ENCODE assay signal across 28 cellular contexts in genomic region chr3:38376098-38376816, GRCh38.
"Had no signal": no experiment of that assay in that cellular context is flagged by ENCODE, and none has a peak within 500 bp of the region (broad histone marks: within the 10 kb centered on the region; RNA-seq: fewer than 3 reads in every experiment).

No MANE protein-coding gene starts in this region.

- H3K27me3 ChIP-seq: brain microvascular endothelial cell, colonic mucosa, dorsolateral prefrontal cortex had no signal

- H3K4me1 Mint-ChIP-seq: endodermal cell had no signal

- H3K9me3 ChIP-seq: colonic mucosa had no signal

- H3K4me3 ChIP-seq: colonic mucosa, dorsolateral prefrontal cortex had no signal

- ATAC-seq: activated CD4-positive, alpha-beta T cell treated with anti-CD3 and anti-CD28 coated beads for 36 hours; activated naive CD4-positive, alpha-beta T cell treated with anti-CD3 and anti-CD28 coated beads, Interleukin-2, amount 50 U/mL, for 72 hours; activated T-cell treated with anti-CD3 and anti-CD28 coated beads, Interleukin-2, amount 50 U/mL, for 72 hours had no signal

- H3K4me3 Mint-ChIP-seq: activated CD4-positive, alpha-beta memory T cell treated with anti-CD3 and anti-CD28 coated beads, Interleukin-2, amount 10 ng/mL, durations not matched to agents 7 days and 5 days; activated CD4-positive, alpha-beta T cell treated with anti-CD3 and anti-CD28 coated beads for 36 hours; activated CD4-positive, alpha-beta T cell treated with anti-CD3 and anti-CD28 coated beads, Interleukin-2, amount 10 ng/mL, durations not matched to agents 24 days and 14 days; activated naive CD4-positive, alpha-beta T cell treated with anti-CD3 and anti-CD28 coated beads, Interleukin-2, amount 10 ng/mL, durations not matched to agents 7 days and 5 days; activated naive CD8-positive, alpha-beta T cell treated with anti-CD3 and anti-CD28 coated beads, Interleukin-2, amount 10 ng/mL, durations not matched to agents 7 days and 5 days; activated T-cell treated with anti-CD3 and anti-CD28 coated beads, Interleukin-2, amount 50 U/mL, for 24 hours; activated T-cell treated with anti-CD3 and anti-CD28 coated beads, Interleukin-2, amount 50 U/mL, for 72 hours; dendritic cell treated with granulocyte-macrophage colony-stimulating factor and Interleukin-4, amounts not matched to agents 40 ng/mL and 50 ng/mL, for 4 days; endodermal cell had no signal

- FAIRE-seq: astrocyte, frontal cortex had no signal

- H3K27ac ChIP-seq: brain microvascular endothelial cell, colonic mucosa, dorsolateral prefrontal cortex had no signal

- H3K4me1 ChIP-seq: colonic mucosa had no signal

- H3K36me3 ChIP-seq: colonic mucosa had no signal

- DNase-seq: activated CD4-positive, alpha-beta memory T cell treated with anti-CD3 and anti-CD28 coated beads, Interleukin-2, amount 10 ng/mL, durations not matched to agents 7 days and 5 days; activated CD4-positive, alpha-beta T cell treated with anti-CD3 and anti-CD28 coated beads for 36 hours; activated CD4-positive, alpha-beta T cell treated with anti-CD3 and anti-CD28 coated beads, Interleukin-2, amount 10 ng/mL, durations not matched to agents 24 days and 14 days; activated CD4-positive, CD25-positive, alpha-beta regulatory T cell; activated CD4-positive, CD25-positive, alpha-beta regulatory T cell treated with anti-CD3 and anti-CD28 coated beads, Interleukin-2, amount 50 U/mL, for 72 hours; activated CD8-positive, alpha-beta memory T cell treated with anti-CD3 and anti-CD28 coated beads, Interleukin-2, amount 50 U/mL, for 48 hours; activated gamma-delta T cell; activated naive CD4-positive, alpha-beta T cell; activated naive CD4-positive, alpha-beta T cell treated with anti-CD3 and anti-CD28 coated beads, Interleukin-2, amount 10 ng/mL, durations not matched to agents 7 days and 5 days; activated naive CD8-positive, alpha-beta T cell treated with anti-CD3 and anti-CD28 coated beads, Interleukin-2, amount 10 ng/mL, durations not matched to agents 7 days and 5 days; activated T-cell treated with anti-CD3 and anti-CD28 coated beads for 4 hours; activated T-cell treated with anti-CD3 and anti-CD28 coated beads, Interleukin-2, amount 50 U/mL, for 24 hours; activated T-cell treated with anti-CD3 and anti-CD28 coated beads, Interleukin-2, amount 50 U/mL, for 72 hours; brain microvascular endothelial cell; caudate nucleus; colonic mucosa; dorsolateral prefrontal cortex; effector memory CD4-positive, alpha-beta T cell; endodermal cell; erythroblast; foreskin fibroblast; head of caudate nucleus; T-helper 1 cell; T-helper 2 cell had no signal

- H3K9me3 Mint-ChIP-seq: activated CD4-positive, alpha-beta memory T cell treated with anti-CD3 and anti-CD28 coated beads, Interleukin-2, amount 10 ng/mL, durations not matched to agents 7 days and 5 days; activated CD4-positive, alpha-beta T cell treated with anti-CD3 and anti-CD28 coated beads, Interleukin-2, amount 10 ng/mL, durations not matched to agents 24 days and 14 days; activated T-cell treated with anti-CD3 and anti-CD28 coated beads, Interleukin-2, amount 50 U/mL, for 24 hours; dendritic cell treated with granulocyte-macrophage colony-stimulating factor and Interleukin-4, amounts not matched to agents 40 ng/mL and 50 ng/mL, for 4 days had no signal

- H3K27ac Mint-ChIP-seq: activated CD4-positive, alpha-beta memory T cell treated with anti-CD3 and anti-CD28 coated beads, Interleukin-2, amount 10 ng/mL, durations not matched to agents 7 days and 5 days; activated CD4-positive, alpha-beta T cell treated with anti-CD3 and anti-CD28 coated beads for 36 hours; activated CD4-positive, alpha-beta T cell treated with anti-CD3 and anti-CD28 coated beads, Interleukin-2, amount 10 ng/mL, durations not matched to agents 24 days and 14 days; activated naive CD4-positive, alpha-beta T cell treated with anti-CD3 and anti-CD28 coated beads, Interleukin-2, amount 10 ng/mL, durations not matched to agents 7 days and 5 days; activated naive CD4-positive, alpha-beta T cell treated with anti-CD3 and anti-CD28 coated beads, Interleukin-2, amount 50 U/mL, for 72 hours; activated naive CD8-positive, alpha-beta T cell treated with anti-CD3 and anti-CD28 coated beads, Interleukin-2, amount 10 ng/mL, durations not matched to agents 7 days and 5 days; activated T-cell treated with anti-CD3 and anti-CD28 coated beads, Interleukin-2, amount 50 U/mL, for 24 hours; activated T-cell treated with anti-CD3 and anti-CD28 coated beads, Interleukin-2, amount 50 U/mL, for 72 hours; dendritic cell treated with granulocyte-macrophage colony-stimulating factor and Interleukin-4, amounts not matched to agents 40 ng/mL and 50 ng/mL, for 4 days; endodermal cell had no signal
